In the genomic region with DNA sequence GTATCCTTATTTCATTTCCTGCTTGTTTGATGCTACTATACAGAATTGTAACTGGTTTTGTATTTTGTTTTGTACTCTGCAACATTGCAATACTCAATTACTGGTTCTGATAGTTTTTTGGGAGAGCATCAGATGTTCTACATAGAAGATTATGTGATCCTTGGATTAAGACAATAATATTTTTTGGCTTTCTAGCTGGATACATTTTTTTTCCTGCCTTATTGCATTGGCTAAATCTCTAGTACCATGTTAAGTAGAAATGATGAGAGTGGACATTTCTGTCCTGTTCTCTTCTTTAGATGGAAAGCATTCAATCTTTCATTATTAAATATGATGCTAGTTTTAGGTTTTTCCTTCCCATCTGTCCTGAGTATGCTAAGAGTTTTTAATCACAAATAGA, we compare ENCODE assay signal across 27 cellular contexts.
"Had no signal": no experiment of that assay in that cellular context is flagged by ENCODE, and none has a peak within 500 bp of the region (broad histone marks: within the 10 kb centered on the region; RNA-seq: fewer than 3 reads in every experiment).

No MANE protein-coding gene starts in this region.

- H3K36me3 ChIP-seq: neutrophil, pancreas, prostate gland, right lobe of liver, sigmoid colon, stomach, transverse colon, upper lobe of right lung, uterus had no signal

- H3K4me1 Mint-ChIP-seq: nephron progenitor cell, neural crest cell had no signal

- H3K9me3 ChIP-seq: neutrophil, pancreas, prostate gland, testis, transverse colon, uterus had no signal

- H3K27me3 Mint-ChIP-seq: naive thymus-derived CD8-positive, alpha-beta T cell; natural killer cell treated with Interleukin-12 subunit alpha and Interleukin-12 subunit beta and Interleukin-15 and Interleukin-18, amount 100 ng/mL, for 72 hours; stimulated activated naive B cell treated with anti-CD40 and anti-IgM and Interleukin-4, amounts not matched to agents 10 μg/mL and 1 μg/mL and 100 μg/mL, for 72 hours; stimulated activated naive CD8-positive, alpha-beta T cell treated with anti-CD3 and anti-CD28 coated beads, Interleukin-15, Interleukin-2, amounts not matched to agents 100 ng/mL and 50 ng/mL, for 24 hours; type B pancreatic cell had no signal

- H3K27ac ChIP-seq: neutrophil, pancreas, prostate gland, right lobe of liver, sigmoid colon, stomach, testis, tibial artery, transverse colon, upper lobe of right lung, uterus had no signal

- H3K27ac Mint-ChIP-seq: naive thymus-derived CD8-positive, alpha-beta T cell; natural killer cell treated with Interleukin-12 subunit alpha and Interleukin-12 subunit beta and Interleukin-15 and Interleukin-18, amount 100 ng/mL, for 72 hours; nephron progenitor cell; stimulated activated effector memory CD8-positive, alpha-beta T cell treated with anti-CD3 and anti-CD28 coated beads, Interleukin-12 subunit alpha, Interleukin-12 subunit beta, amount 100 ng/mL, for 72 hours; stimulated activated naive B cell treated with anti-CD40 and anti-IgM and Interleukin-4, amounts not matched to agents 10 μg/mL and 1 μg/mL and 100 μg/mL, for 72 hours; stimulated activated naive CD8-positive, alpha-beta T cell treated with anti-CD3 and anti-CD28 coated beads, Interleukin-15, Interleukin-2, amounts not matched to agents 100 ng/mL and 50 ng/mL, for 24 hours; type B pancreatic cell had no signal

- H3K36me3 Mint-ChIP-seq: type B pancreatic cell had no signal

- H3K4me1 ChIP-seq: pancreas, prostate gland, right lobe of liver, sigmoid colon, stomach, testis, tibial artery, transverse colon, upper lobe of right lung, uterus had no signal

- H3K4me3 ChIP-seq: pancreas, prostate gland, right lobe of liver, sigmoid colon, stomach, testis, tibial artery, transverse colon, upper lobe of right lung, uterus had no signal

- H3K4me3 Mint-ChIP-seq: natural killer cell treated with Interleukin-12 subunit alpha and Interleukin-12 subunit beta and Interleukin-15 and Interleukin-18, amount 100 ng/mL, for 72 hours; nephron progenitor cell; neural crest cell; stimulated activated effector memory CD8-positive, alpha-beta T cell treated with anti-CD3 and anti-CD28 coated beads, Interleukin-12 subunit alpha, Interleukin-12 subunit beta, amount 100 ng/mL, for 72 hours; stimulated activated naive B cell treated with anti-CD40 and anti-IgM and Interleukin-4, amounts not matched to agents 10 μg/mL and 1 μg/mL and 100 μg/mL, for 72 hours; stimulated activated naive CD8-positive, alpha-beta T cell treated with anti-CD3 and anti-CD28 coated beads, Interleukin-15, Interleukin-2, amounts not matched to agents 100 ng/mL and 50 ng/mL, for 24 hours; type B pancreatic cell had no signal

- FAIRE-seq: pancreas, small intestine had no signal

- H3K27me3 ChIP-seq: neutrophil, pancreas, right lobe of liver, sigmoid colon, stomach, testis, tibial artery, transverse colon, upper lobe of right lung, uterus had no signal

- ATAC-seq: naive thymus-derived CD8-positive, alpha-beta T cell; natural killer cell treated with Interleukin-12 subunit alpha and Interleukin-12 subunit beta and Interleukin-15 and Interleukin-18, amount 100 ng/mL, for 72 hours; pancreas; right cardiac atrium; right lobe of liver; stimulated activated effector memory CD8-positive, alpha-beta T cell treated with anti-CD3 and anti-CD28 coated beads, Interleukin-12 subunit alpha, Interleukin-12 subunit beta, amount 100 ng/mL, for 72 hours; stimulated activated naive B cell treated with anti-CD40 and anti-IgM and Interleukin-4, amounts not matched to agents 10 μg/mL and 1 μg/mL and 100 μg/mL, for 72 hours; upper lobe of right lung had no signal

- DNase-seq: naive thymus-derived CD8-positive, alpha-beta T cell; nephron progenitor cell; nucleus accumbens; pancreas; right cardiac atrium; right lobe of liver; sigmoid colon; small intestine; stimulated activated CD4-positive, alpha-beta T cell treated with anti-CD3 and anti-CD28 coated beads, Interleukin-15, amount 100 ng/mL, for 24 hours; stimulated activated CD4-positive, alpha-beta T cell treated with anti-CD3 and anti-CD28 coated beads, Interleukin-2, amount 100 ng/mL, for 24 hours; stimulated activated CD4-positive, alpha-beta T cell treated with anti-CD3 and anti-CD28 coated beads, Interleukin-2, amount 100 ng/mL, for 48 hours; stimulated activated CD4-positive, alpha-beta T cell treated with anti-CD3 and anti-CD28 coated beads, Interleukin-4, amount 100 ng/mL, for 24 hours; stimulated activated naive B cell treated with anti-CD40 and anti-IgM and Interleukin-4, amounts not matched to agents 10 μg/mL and 1 μg/mL and 100 μg/mL, for 72 hours; stimulated activated naive CD4-positive, alpha-beta T cell treated with Interleukin-2 at 50 U/mL for 16 hours; stomach; testis; tibial artery; transverse colon; upper lobe of right lung; uterus had no signal
